18 cellular contexts compared by ENCODE assay signal in the genomic region with DNA sequence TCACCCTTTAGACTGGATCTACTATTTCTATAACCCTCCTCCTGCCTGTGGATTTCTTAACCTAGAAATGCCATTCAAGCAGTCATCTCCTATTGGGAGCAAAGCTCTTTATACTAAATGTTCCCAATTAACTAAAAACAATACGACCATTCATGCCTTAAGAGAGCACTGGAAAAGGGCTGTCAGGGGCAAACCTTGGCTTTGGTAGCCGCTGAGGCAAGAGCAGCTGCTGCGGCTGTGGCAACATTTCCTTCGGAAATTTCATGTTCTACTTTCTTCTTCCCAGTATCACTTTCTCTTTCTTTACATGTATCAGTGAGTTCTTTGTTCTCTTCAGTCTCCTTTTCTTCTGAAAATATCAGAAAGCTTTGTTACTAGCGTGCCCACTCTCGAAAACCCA. TPM values are rescaled to one million over a fixed set of nuclear protein-coding genes. Genes with fewer than 3 reads are reported as not detected.
DNase-seq lines count a peak whose midpoint lies in the region; TF ChIP-seq lines count a peak whose summit lies in the region.
"Had no signal": no experiment of that assay in that cellular context is flagged by ENCODE, and none has a peak within 500 bp of the region (broad histone marks: within the 10 kb centered on the region; RNA-seq: fewer than 3 reads in every experiment).

No MANE protein-coding gene starts in this region.

- H3K36me3 ChIP-seq in A673 (ENCODE audit: insufficient read depth, low read length, poor library complexity, severe bottlenecking): peaks cover 75% of the 10 kb centered on the region
- H3K36me3 ChIP-seq: ovary had no signal

- H3K27ac Mint-ChIP-seq in IgD-negative memory B cell: peak overlapping the region in 2 of 3 donors; percentile 71 to 77
- peak overlapping the region; percentile 1 to 9 (median 7) for H3K27ac Mint-ChIP-seq in nephron
- no peak overlapping the region for H3K27ac Mint-ChIP-seq in endothelial cell (ENCODE audit: unreplicated experiment)

- H3K36me3 Mint-ChIP-seq in IgD-negative memory B cell (peaks cover 5% of the 10 kb centered on the region), nephron (ENCODE audit: low read depth) (peaks cover 81% of the 10 kb centered on the region), endothelial cell (ENCODE audit: low read depth, unreplicated experiment) (peaks cover 34% of the 10 kb centered on the region)

- H3K4me1 ChIP-seq in A673 (ENCODE audit: insufficient read depth, low read length, poor library complexity, severe bottlenecking): peaks cover 11% of the 10 kb centered on the region

- CTCF ChIA-PET in A673 (lab: Charles Lee): no interaction called here

- TF ChIP-seq CTCF in A673 (conservative IDR thresholded peaks at IDR 0.05; ENCODE audit: low read depth, low read length) (no peak), nephron (IDR thresholded peaks at IDR 0.05; ENCODE audit: unreplicated experiment in 3 of 3) (no peak), endothelial cell (IDR thresholded peaks at IDR 0.05; ENCODE audit: unreplicated experiment) (no peak)

- H3K9me3 Mint-ChIP-seq in IgD-negative memory B cell (no peaks in the 10 kb centered on the region), nephron (no peaks in the 10 kb centered on the region), endothelial cell (ENCODE audit: unreplicated experiment) (no peaks in the 10 kb centered on the region)

- H3K27me3 Mint-ChIP-seq in IgD-negative memory B cell (no peaks in the 10 kb centered on the region), nephron (ENCODE audit: low read depth) (no peaks in the 10 kb centered on the region), endothelial cell (ENCODE audit: unreplicated experiment) (no peaks in the 10 kb centered on the region)

- DNase-seq in A673 (ENCODE audit: low spot score) (no peak), astrocyte of the hippocampus (ENCODE audit: low read depth, low spot score) (peak; percentile 26), LoVo (ENCODE audit: low spot score) (no peak), AG08396 (ENCODE audit: low spot score) (no peak), endothelial cell (ENCODE audit: low spot score) (no peak), KBM-7 (no peak)
- DNase-seq: activated effector memory CD4-positive, alpha-beta T cell treated with Interleukin-2 at 50 U/mL for 16 hours; DMS53; heart right ventricle; left colon; NCI-H1694 treated with DMSO at 0.1 percent for 48 hours; NCI-H524 treated with DMSO at 0.1 percent for 48 hours; ovary; stimulated activated CD4-positive, alpha-beta T cell treated with anti-CD3 and anti-CD28 coated beads, Interleukin-15, amount 100 ng/mL, for 24 hours had no signal

- H3K4me3 Mint-ChIP-seq in IgD-negative memory B cell: peak overlapping the region in 1 of 4 donors; percentile 4
- H3K4me3 Mint-ChIP-seq in nephron: no peak overlapping the region
- H3K4me3 Mint-ChIP-seq in endothelial cell (ENCODE audit: unreplicated experiment): no peak overlapping the region

- intact Hi-C loops in A673 (cut with micrococcal nuclease; ENCODE audit: unreplicated experiment): no loop called here

- H3K4me1 Mint-ChIP-seq in IgD-negative memory B cell: peaks cover 5 to 17% (median 8%) of the 10 kb centered on the region in 3 donors
- no peaks in the 10 kb centered on the region for H3K4me1 Mint-ChIP-seq in nephron
- no peaks in the 10 kb centered on the region for H3K4me1 Mint-ChIP-seq in endothelial cell (ENCODE audit: unreplicated experiment)

- H3K4me3 ChIP-seq in A673 (ENCODE audit: low read depth, low read length, poor library complexity, severe bottlenecking): no peak overlapping the region
- H3K4me3 ChIP-seq: heart right ventricle, ovary had no signal

- H3K27ac ChIP-seq in A673 (ENCODE audit: low read depth, low read length, poor library complexity, severe bottlenecking): peak overlapping the region; percentile 47
- H3K27ac ChIP-seq: ovary, RWPE1 had no signal

- no peaks in the 10 kb centered on the region for H3K27me3 ChIP-seq in A673 (replicated peaks; ENCODE audit: insufficient read depth, low read depth, low read length, poor library complexity)
- H3K27me3 ChIP-seq: heart right ventricle, ovary had no signal

- H3K9me3 ChIP-seq in A673 (ENCODE audit: low read depth, low read length, poor library complexity, severe bottlenecking): no peaks in the 10 kb centered on the region
- H3K9me3 ChIP-seq: heart right ventricle, ovary had no signal

- no TSS peak for BruUV-seq in A673 (replicated peaks; lab: Mats Ljungman, UMichigan)

- POLR2A ChIA-PET in A673 (lab: Charles Lee; ENCODE audit: low non-redundant PET): no interaction called here

- in situ Hi-C loops in KBM-7 (cut with MboI; ENCODE audit: low pct_unique_long_range_greater_than_20kb, low sequenced_read_pairs): no loop called here

RNA-seq across cellular contexts. Expression of gene CSPG5, which starts 56.3 kb away (rescaled TPM):
- total RNA-seq in A673 (2021): 21.7 and 25.0 TPM in 2 replicates
- 0.41 TPM for polyA plus RNA-seq in IgD-negative memory B cell
- total RNA-seq in endothelial cell (ENCODE audit: unreplicated experiment): 0.23 TPM
- total RNA-seq: ureter had no signal

Comparison
In these comparisons a context has a peak if more than half of its experiments do, and no peak if none do; other contexts are left out.
1. RNA of gene CSPG5, which starts 56.3 kb away (total RNA-seq): 21.7 to 25.0 TPM in A673; 0.23 TPM in endothelial cell (single experiment); every median in the first group is over 10 times any median in the second.